Comparison of ENCODE assay signal across 25 cellular contexts in the genomic region with DNA sequence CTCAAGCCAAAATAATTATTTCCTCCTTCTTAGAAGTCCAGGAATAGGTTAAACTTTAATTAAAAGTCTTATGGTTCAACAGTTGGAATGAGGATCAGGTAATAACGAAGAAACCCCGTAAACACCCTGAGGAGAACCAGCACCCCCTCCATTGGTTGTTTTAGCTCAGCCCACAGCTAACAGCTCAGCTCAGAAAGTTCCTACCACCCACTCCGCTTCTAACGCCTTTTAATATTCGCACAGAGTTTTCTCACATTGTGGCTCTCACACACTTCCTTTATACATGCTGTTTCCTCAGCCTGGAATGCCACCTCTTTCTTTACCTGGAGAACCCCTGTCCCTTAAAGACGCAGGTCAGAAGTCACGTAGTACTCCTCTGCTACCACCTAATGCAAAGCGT. TPM values are rescaled to one million over a fixed set of nuclear protein-coding genes. Genes with fewer than 3 reads are reported as not detected.
A peak's percentile ranks its signal among the peaks of the same experiment; 100 is the strongest.
DNase-seq lines count a peak whose midpoint lies in the region; ATAC-seq and TF ChIP-seq lines count a peak whose summit lies in the region.
"Had no signal": no experiment of that assay in that cellular context is flagged by ENCODE, and none has a peak within 500 bp of the region (broad histone marks: within the 10 kb centered on the region; RNA-seq: fewer than 3 reads in every experiment).

No MANE protein-coding gene starts in this region.

- H3K4me3 Mint-ChIP-seq in CD14-positive monocyte: no peak overlapping the region
- H3K4me3 Mint-ChIP-seq in effector memory CD8-positive, alpha-beta T cell: peak overlapping the region; percentile 47 to 62
- H3K4me3 Mint-ChIP-seq: B cell; CD4-positive, alpha-beta T cell; GM23338 had no signal

- peak overlapping the region; percentile 10 to 93 (median 56) for H3K27ac Mint-ChIP-seq in CD14-positive monocyte
- peak overlapping the region; percentile 87 to 88 for H3K27ac Mint-ChIP-seq in effector memory CD8-positive, alpha-beta T cell
- H3K27ac Mint-ChIP-seq: B cell; CD4-positive, alpha-beta T cell; GM23338 had no signal

- H3K36me3 Mint-ChIP-seq in CD14-positive monocyte: peaks cover 45 to 48% of the 10 kb centered on the region in 2 donors
- peaks cover 21% of the 10 kb centered on the region for H3K36me3 Mint-ChIP-seq in effector memory CD8-positive, alpha-beta T cell (ENCODE audit: insufficient read depth)

- ATAC-seq in effector memory CD8-positive, alpha-beta T cell (replicated peaks): peak; percentile 3
- ATAC-seq in SK-N-SH treated with all-trans-retinoic acid at 6 μM for 48 hours (no peak), omental fat pad (ENCODE audit: low FRiP score) (no peak)
- ATAC-seq: A549, GM12878, GM23338, Right ventricle myocardium inferior had no signal

- intact Hi-C loops in CD14-positive monocyte (cut with micrococcal nuclease): no loop called here

- no peaks in the 10 kb centered on the region for H3K27me3 Mint-ChIP-seq in CD14-positive monocyte (ENCODE audit: low read depth in 3 of 3)
- no peaks in the 10 kb centered on the region for H3K27me3 Mint-ChIP-seq in effector memory CD8-positive, alpha-beta T cell
- H3K27me3 Mint-ChIP-seq: CD4-positive, alpha-beta T cell had no signal

- no peak for DNase-seq in CD14-positive monocyte (ENCODE audit: low spot score)
- DNase-seq in Jurkat, Clone E6-1 (ENCODE audit: low read depth, low spot score): no peak
- DNase-seq in effector memory CD8-positive, alpha-beta T cell: no peak
- peak; percentile 64 for DNase-seq in putamen (ENCODE audit: low spot score)
- no peak for DNase-seq in omental fat pad (ENCODE audit: low spot score)
- no peak for DNase-seq in KG1 (lab: John Stamatoyannopoulos, UW)
- DNase-seq: Caco-2; CD4-positive, alpha-beta T cell; DMS 273 treated with DMSO at 0.1 percent for 48 hours; DND-41; IMR-90; Kasumi-1; NCI-H1417; NCI-H187; NCI-H446; NCI-H526; SW 1271 had no signal

- H3K4me1 Mint-ChIP-seq in CD14-positive monocyte: peaks cover 88% of the 10 kb centered on the region
- H3K4me1 Mint-ChIP-seq in effector memory CD8-positive, alpha-beta T cell (ENCODE audit: low read depth in 2 of 2): peaks cover 61 to 78% of the 10 kb centered on the region in 2 donors

- no peak for TF ChIP-seq CTCF in CD14-positive monocyte (IDR thresholded peaks at IDR 0.05)
- TF ChIP-seq CTCF in omental fat pad (IDR thresholded peaks at IDR 0.05): no peak

- peaks cover 0 to 6% (median 0%) of the 10 kb centered on the region in 7 donors for H3K9me3 Mint-ChIP-seq in CD14-positive monocyte
- H3K9me3 Mint-ChIP-seq in effector memory CD8-positive, alpha-beta T cell: peaks cover 3 to 7% of the 10 kb centered on the region in 2 donors
- H3K9me3 Mint-ChIP-seq: CD4-positive, alpha-beta T cell; GM23338 had no signal

- peak overlapping the region; percentile 40 for H3K4me3 ChIP-seq in Jurkat, Clone E6-1 (ENCODE audit: low read length)
- H3K4me3 ChIP-seq: A549, GM12878, GM23338 had no signal

TF ChIP-seq in SK-N-SH treated with all-trans-retinoic acid at 6 μM for 48 hours, 23 proteins besides CTCF, POLR2A, EP300 and RAD21:
- TF ChIP-seq ZFP3 (CRISPR knock-in tag; IDR thresholded peaks at IDR 0.05) (no peak), PPARA (CRISPR knock-in tag; IDR thresholded peaks at IDR 0.05; ENCODE audit: borderline replicate concordance) (no peak), ESRRG (CRISPR knock-in tag; IDR thresholded peaks at IDR 0.05) (no peak), TOX (CRISPR knock-in tag; IDR thresholded peaks at IDR 0.05; ENCODE audit: borderline replicate concordance) (no peak), RARB (CRISPR knock-in tag; IDR thresholded peaks at IDR 0.05) (no peak), ZNF565 (CRISPR knock-in tag; conservative IDR thresholded peaks at IDR 0.05; ENCODE audit: low read depth) (no peak), BACH2 (CRISPR knock-in tag; IDR thresholded peaks at IDR 0.05; ENCODE audit: borderline replicate concordance) (no peak), ZNF8 (CRISPR knock-in tag; IDR thresholded peaks at IDR 0.05) (no peak), CSDC2 (CRISPR knock-in tag; IDR thresholded peaks at IDR 0.05) (no peak), OSR1 (CRISPR knock-in tag; IDR thresholded peaks at IDR 0.05) (no peak), SNAI2 (CRISPR knock-in tag; IDR thresholded peaks at IDR 0.05) (no peak), ZFP30 (CRISPR knock-in tag; IDR thresholded peaks at IDR 0.05) (no peak), ISL1 (CRISPR knock-in tag; IDR thresholded peaks at IDR 0.05) (no peak)
- TF ChIP-seq, protein P1, sequence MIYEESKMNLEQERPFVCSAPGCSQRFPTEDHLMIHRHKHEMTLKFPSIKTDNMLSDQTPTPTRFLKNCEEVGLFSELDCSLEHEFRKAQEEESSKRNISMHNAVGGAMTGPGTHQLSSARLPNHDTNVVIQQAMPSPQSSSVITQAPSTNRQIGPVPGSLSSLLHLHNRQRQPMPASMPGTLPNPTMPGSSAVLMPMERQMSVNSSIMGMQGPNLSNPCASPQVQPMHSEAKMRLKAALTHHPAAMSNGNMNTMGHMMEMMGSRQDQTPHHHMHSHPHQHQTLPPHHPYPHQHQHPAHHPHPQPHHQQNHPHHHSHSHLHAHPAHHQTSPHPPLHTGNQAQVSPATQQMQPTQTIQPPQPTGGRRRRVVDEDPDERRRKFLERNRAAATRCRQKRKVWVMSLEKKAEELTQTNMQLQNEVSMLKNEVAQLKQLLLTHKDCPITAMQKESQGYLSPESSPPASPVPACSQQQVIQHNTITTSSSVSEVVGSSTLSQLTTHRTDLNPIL (CRISPR knock-in tag; IDR thresholded peaks at IDR 0.05; ENCODE audit: low read depth): no peak
- TF ChIP-seq, protein P2, sequence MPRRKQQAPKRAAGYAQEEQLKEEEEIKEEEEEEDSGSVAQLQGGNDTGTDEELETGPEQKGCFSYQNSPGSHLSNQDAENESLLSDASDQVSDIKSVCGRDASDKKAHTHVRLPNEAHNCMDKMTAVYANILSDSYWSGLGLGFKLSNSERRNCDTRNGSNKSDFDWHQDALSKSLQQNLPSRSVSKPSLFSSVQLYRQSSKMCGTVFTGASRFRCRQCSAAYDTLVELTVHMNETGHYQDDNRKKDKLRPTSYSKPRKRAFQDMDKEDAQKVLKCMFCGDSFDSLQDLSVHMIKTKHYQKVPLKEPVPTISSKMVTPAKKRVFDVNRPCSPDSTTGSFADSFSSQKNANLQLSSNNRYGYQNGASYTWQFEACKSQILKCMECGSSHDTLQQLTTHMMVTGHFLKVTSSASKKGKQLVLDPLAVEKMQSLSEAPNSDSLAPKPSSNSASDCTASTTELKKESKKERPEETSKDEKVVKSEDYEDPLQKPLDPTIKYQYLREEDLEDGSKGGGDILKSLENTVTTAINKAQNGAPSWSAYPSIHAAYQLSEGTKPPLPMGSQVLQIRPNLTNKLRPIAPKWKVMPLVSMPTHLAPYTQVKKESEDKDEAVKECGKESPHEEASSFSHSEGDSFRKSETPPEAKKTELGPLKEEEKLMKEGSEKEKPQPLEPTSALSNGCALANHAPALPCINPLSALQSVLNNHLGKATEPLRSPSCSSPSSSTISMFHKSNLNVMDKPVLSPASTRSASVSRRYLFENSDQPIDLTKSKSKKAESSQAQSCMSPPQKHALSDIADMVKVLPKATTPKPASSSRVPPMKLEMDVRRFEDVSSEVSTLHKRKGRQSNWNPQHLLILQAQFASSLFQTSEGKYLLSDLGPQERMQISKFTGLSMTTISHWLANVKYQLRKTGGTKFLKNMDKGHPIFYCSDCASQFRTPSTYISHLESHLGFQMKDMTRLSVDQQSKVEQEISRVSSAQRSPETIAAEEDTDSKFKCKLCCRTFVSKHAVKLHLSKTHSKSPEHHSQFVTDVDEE (CRISPR knock-in tag; IDR thresholded peaks at IDR 0.05): no peak

RNA-seq across cellular contexts. Expression of a gene that starts 17.0 kb away (rescaled TPM):
- 100 to 1,000 TPM; 184 to 405 TPM for polyA plus RNA-seq in CD14-positive monocyte
- polyA plus RNA-seq in Jurkat, Clone E6-1 (2012; ENCODE audit: insufficient read depth, insufficient read length): not detected
- under 1 TPM in 2 of 4 donors, not detected in 2; 0.19 to 0.63 TPM for total RNA-seq in omental fat pad
- total RNA-seq: IMR-90, MCF 10A, SK-MEL-5 had no signal
- polyA plus RNA-seq: IMR-90 had no signal

Comparison
In these comparisons a context has a peak if more than half of its experiments do, and no peak if none do; other contexts are left out.
1. H3K4me3 Mint-ChIP-seq: peak in effector memory CD8-positive, alpha-beta T cell (2 of 2); none in CD14-positive monocyte (0 of 2).